Comparison of ENCODE assay signal across 8 cellular contexts in the genomic region with DNA sequence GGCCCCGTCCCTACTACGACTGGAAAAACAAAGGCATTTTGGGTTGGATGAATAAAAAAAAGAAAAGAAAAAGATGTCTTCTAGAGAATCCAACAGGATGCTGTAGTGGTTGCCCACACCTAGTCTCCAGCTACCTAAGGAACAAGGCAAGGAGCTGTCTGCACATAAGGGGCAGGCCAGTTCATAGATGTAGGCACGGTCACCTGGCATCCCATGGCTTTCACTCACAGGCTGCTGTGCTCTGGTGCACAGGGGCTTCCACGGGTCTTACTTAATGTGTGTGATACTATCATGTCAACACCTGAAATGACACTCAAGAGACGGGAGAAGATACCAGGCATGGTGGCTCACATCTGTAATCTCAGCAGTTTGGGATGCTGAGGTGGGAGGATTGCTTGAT. TPM values are rescaled to one million over a fixed set of nuclear protein-coding genes. Genes with fewer than 3 reads are reported as not detected.
A peak's percentile ranks its signal among the peaks of the same experiment; 100 is the strongest.
DNase-seq lines count a peak whose midpoint lies in the region; ATAC-seq and TF ChIP-seq lines count a peak whose summit lies in the region.

No MANE protein-coding gene starts in this region.

- POLR2A ChIA-PET in BJ (lab: Charles Lee) = no interaction called here

- H3K9me3 Mint-ChIP-seq in effector memory CD8-positive, alpha-beta T cell = no peaks in the 10 kb centered on the region

- H3K36me3 ChIP-seq in BJ (ENCODE audit: control insufficient read depth, insufficient read depth, low read length) (peaks cover 1% of the 10 kb centered on the region; the same call in 1 of the 2 replicates), OCI-LY1 (ENCODE audit: insufficient read depth, low read length) (peaks cover 7% of the 10 kb centered on the region; the same call in 1 of the 2 replicates), neutrophil (peaks cover 14% of the 10 kb centered on the region)

- peak overlapping the region; percentile 78 to 89 for H3K4me3 Mint-ChIP-seq in effector memory CD8-positive, alpha-beta T cell

- peak overlapping the region; percentile 51 for H3K9ac ChIP-seq in OCI-LY1 (ENCODE audit: low read length)

- H3K27me3 ChIP-seq in BJ (ENCODE audit: control insufficient read depth, insufficient read depth, low read length) (no peaks in the 10 kb centered on the region), OCI-LY1 (ENCODE audit: insufficient read depth, low read length) (no peaks in the 10 kb centered on the region), neutrophil (peaks cover 2% of the 10 kb centered on the region)

- H3K9me3 ChIP-seq in OCI-LY1 (ENCODE audit: low read length) (no peaks in the 10 kb centered on the region), neutrophil (no peaks in the 10 kb centered on the region)

- CTCF ChIA-PET in BJ (lab: Yijun Ruan, JAX) = no interaction called here

- H3K79me2 ChIP-seq in OCI-LY1 (ENCODE audit: insufficient read depth, low read length) = no peaks in the 10 kb centered on the region

- peaks cover 37 to 48% of the 10 kb centered on the region in 2 donors for H3K4me1 Mint-ChIP-seq in effector memory CD8-positive, alpha-beta T cell (ENCODE audit: low read depth in 2 of 2)

- H2AFZ ChIP-seq in OCI-LY1 (ENCODE audit: low read length) = no peak overlapping the region

- peaks cover 7% of the 10 kb centered on the region; the same call in 1 of the 2 replicates for H3F3A ChIP-seq in OCI-LY1 (ENCODE audit: insufficient read depth, low read length)

- no peak for ATAC-seq in effector memory CD8-positive, alpha-beta T cell (replicated peaks)
- ATAC-seq in GM19455 (IDR thresholded peaks at IDR 0.05; ENCODE audit: unreplicated experiment) = no peak

- peak overlapping the region; percentile 63 for H3K4me2 ChIP-seq in OCI-LY1 (ENCODE audit: low read length)

- in situ Hi-C loops in KBM-7 (cut with MboI; ENCODE audit: low pct_unique_long_range_greater_than_20kb, low sequenced_read_pairs) = no loop called here

- H3K27ac ChIP-seq in OCI-LY1 (ENCODE audit: low read depth, low read length, poor library complexity, severe bottlenecking) (peak overlapping the region; percentile 67), neutrophil (peak overlapping the region; percentile 97)

- H3K27ac Mint-ChIP-seq in effector memory CD8-positive, alpha-beta T cell = peak overlapping the region; percentile 69 to 95

- no peak for DNase-seq in BJ (ENCODE audit: low read depth)
- DNase-seq in effector memory CD8-positive, alpha-beta T cell = peak in 1 of 3 experiments; percentile 7
- no peak for DNase-seq in KBM-7
- no peak for DNase-seq in GDM1 (lab: John Stamatoyannopoulos, UW)
- no peak for DNase-seq in NK-92 (lab: John Stamatoyannopoulos, UW; ENCODE audit: unreplicated experiment)

- TF ChIP-seq CTCF in BJ (IDR thresholded peaks at IDR 0.05; ENCODE audit: insufficient read depth, low read depth, low read length) = no peak
- TF ChIP-seq CTCF in OCI-LY1 (IDR thresholded peaks at IDR 0.05; ENCODE audit: low read length) = no peak
- TF ChIP-seq CTCF in neutrophil (IDR thresholded peaks at IDR 0.05) = no peak

- no peaks in the 10 kb centered on the region for H4K20me1 ChIP-seq in OCI-LY1 (ENCODE audit: insufficient read depth, low read length)

- peaks cover 52% of the 10 kb centered on the region for H3K4me1 ChIP-seq in OCI-LY1 (ENCODE audit: insufficient read depth, low read length, severe bottlenecking)
- H3K4me1 ChIP-seq in neutrophil (ENCODE audit: control insufficient read depth in 1 of 2, insufficient read depth in 1 of 2, low read depth in 1 of 2, low read length in 1 of 2) = peaks cover 35 to 39% of the 10 kb centered on the region in 2 experiments

- H3K4me3 ChIP-seq in BJ (ENCODE audit: low read depth, low read length) = peak overlapping the region; percentile 87
- H3K4me3 ChIP-seq in OCI-LY1 (ENCODE audit: low read depth, low read length, poor library complexity, severe bottlenecking) = peak overlapping the region; percentile 71
- H3K4me3 ChIP-seq in neutrophil (ENCODE audit: low read depth in 1 of 2, low read length in 1 of 2) = peak overlapping the region; percentile 87 to 95

- peaks cover 35% of the 10 kb centered on the region for H3K36me3 Mint-ChIP-seq in effector memory CD8-positive, alpha-beta T cell (ENCODE audit: insufficient read depth)

- no peaks in the 10 kb centered on the region for H3K27me3 Mint-ChIP-seq in effector memory CD8-positive, alpha-beta T cell

- no peaks in the 10 kb centered on the region for H3K9me2 ChIP-seq in OCI-LY1 (ENCODE audit: low read depth, low read length)

RNA-seq across cellular contexts. Expression of a gene that starts 1.0 kb away (rescaled TPM):
- 13.5 and 21.0 TPM in 2 replicates for polyA plus RNA-seq in BJ (2011; rRNA removed)
- polyA minus RNA-seq in BJ (2011; rRNA and poly(A)+ RNA removed) = 11.0 and 14.1 TPM in 2 replicates
